ENCODE assay signal across 1 cellular context in genomic region chr17:48153711-48154642, GRCh38.
TF ChIP-seq lines count a peak whose summit lies in the region.

No MANE protein-coding gene starts in this region.

TF ChIP-seq in H1, 55 proteins besides CTCF, POLR2A, EP300 and RAD21 (continued from another document):
- TF ChIP-seq CHD7 (IDR thresholded peaks at IDR 0.05; ENCODE audit: insufficient replicate concordance, low read length) (no peak), SIX5 (IDR thresholded peaks at IDR 0.05; ENCODE audit: low read depth, low read length) (no peak)
